15 cellular contexts compared by ENCODE assay signal in genomic region chr6:136696238-136696637, GRCh38.
DNase-seq lines count a peak whose midpoint lies in the region; ATAC-seq and TF ChIP-seq lines count a peak whose summit lies in the region.
"Had no signal": no experiment of that assay in that cellular context is flagged by ENCODE, and none has a peak within 500 bp of the region (broad histone marks: within the 10 kb centered on the region; RNA-seq: fewer than 3 reads in every experiment).

No MANE protein-coding gene starts in this region.

- peak overlapping the region; percentile 9 to 59 for H3K27ac ChIP-seq in breast epithelium
- H3K27ac ChIP-seq in right lobe of liver = peak overlapping the region in 1 of 3 donors; percentile 26
- no peak overlapping the region for H3K27ac ChIP-seq in aorta (ENCODE audit: low read depth in 1 of 2, low read length in 2 of 2)
- no peak overlapping the region for H3K27ac ChIP-seq in gastrocnemius medialis
- H3K27ac ChIP-seq: brain microvascular endothelial cell, WERI-Rb-1 had no signal

- no peaks in the 10 kb centered on the region for H3K27me3 Mint-ChIP-seq in activated naive CD4-positive, alpha-beta T cell treated with anti-CD3 and anti-CD28 coated beads for 36 hours (ENCODE audit: low read depth)
- H3K27me3 Mint-ChIP-seq: naive B cell had no signal

- TF ChIP-seq CTCF in breast epithelium (IDR thresholded peaks at IDR 0.05) = no peak
- no peak for TF ChIP-seq CTCF in right lobe of liver (IDR thresholded peaks at IDR 0.05)
- TF ChIP-seq CTCF in gastrocnemius medialis (IDR thresholded peaks at IDR 0.05 in 4 of 5, conservative IDR thresholded peaks at IDR 0.05 in 1 of 5) = no peak

- CTCF ChIA-PET in activated naive CD4-positive, alpha-beta T cell treated with anti-CD3 and anti-CD28 coated beads for 36 hours (lab: Charles Lee) = interaction anchor here (1.3 kb wide), 1 partner anchor 96 kb away, joined by 7 read pairs; the partner anchor contains the start of gene MAP3K5

- ATAC-seq in left ventricle myocardium superior = peak; percentile 30
- no peak for ATAC-seq in left cardiac atrium
- ATAC-seq in right lobe of liver = peak; percentile 32 to 84 (median 74)
- peak; percentile 79 for ATAC-seq in aorta (ENCODE audit: low FRiP score)
- no peak for ATAC-seq in gastrocnemius medialis

- H3K27ac Mint-ChIP-seq in activated naive CD4-positive, alpha-beta T cell treated with anti-CD3 and anti-CD28 coated beads for 36 hours = no peak overlapping the region
- H3K27ac Mint-ChIP-seq: naive B cell had no signal

- intact Hi-C loops in left ventricle myocardium superior (cut with micrococcal nuclease) (no loop called here), left cardiac atrium (cut with DNase I) (no loop called here), breast epithelium (cut with DNase I; ENCODE audit: low total_unique reads) (no loop called here), right lobe of liver (cut with DNase I) (no loop called here), aorta (cut with DNase I) (no loop called here), gastrocnemius medialis (cut with DNase I; ENCODE audit: low total_unique reads) (no loop called here)
- intact Hi-C loops in activated naive CD4-positive, alpha-beta T cell treated with anti-CD3 and anti-CD28 coated beads for 36 hours (cut with micrococcal nuclease) = no loop called here

- WGBS in right lobe of liver (ENCODE audit: insufficient coverage, low coverage, low lambda C conversion rate, missing lambda C conversion rate) = 60% methylated on average over 2 of the region's 2 CpGs
- 12 to 16% methylated on average over 2 of the region's 2 CpGs for WGBS in aorta, 2 donors

- H3K9me3 ChIP-seq in breast epithelium (no peaks in the 10 kb centered on the region), right lobe of liver (no peaks in the 10 kb centered on the region), aorta (ENCODE audit: control insufficient read depth, low read length) (no peaks in the 10 kb centered on the region), gastrocnemius medialis (no peaks in the 10 kb centered on the region)

- H3K4me1 Mint-ChIP-seq in activated naive CD4-positive, alpha-beta T cell treated with anti-CD3 and anti-CD28 coated beads for 36 hours (ENCODE audit: low read depth) = peaks cover 15% of the 10 kb centered on the region

- TF ChIP-seq POLR2A in breast epithelium (IDR thresholded peaks at IDR 0.05) (no peak), right lobe of liver (IDR thresholded peaks at IDR 0.05) (no peak), gastrocnemius medialis (IDR thresholded peaks at IDR 0.05) (no peak)

- H3K36me3 Mint-ChIP-seq in activated naive CD4-positive, alpha-beta T cell treated with anti-CD3 and anti-CD28 coated beads for 36 hours (ENCODE audit: low read depth) = peaks cover 11% of the 10 kb centered on the region

- in situ Hi-C loops in gastrocnemius medialis (cut with MboI; ENCODE audit: low sequenced_read_pairs in 4 of 4) = no loop called here

- H3K9me3 Mint-ChIP-seq in activated naive CD4-positive, alpha-beta T cell treated with anti-CD3 and anti-CD28 coated beads for 36 hours = no peaks in the 10 kb centered on the region
- H3K9me3 Mint-ChIP-seq: naive B cell had no signal

- H3K27me3 ChIP-seq in breast epithelium = no peaks in the 10 kb centered on the region
- H3K27me3 ChIP-seq in right lobe of liver = no peaks in the 10 kb centered on the region
- no peaks in the 10 kb centered on the region for H3K27me3 ChIP-seq in aorta (ENCODE audit: control insufficient read depth in 1 of 2, insufficient read depth in 2 of 2, low read length in 1 of 2)
- no peaks in the 10 kb centered on the region for H3K27me3 ChIP-seq in gastrocnemius medialis
- H3K27me3 ChIP-seq: brain microvascular endothelial cell had no signal

- H3K4me1 ChIP-seq in breast epithelium (no peaks in the 10 kb centered on the region), right lobe of liver (peaks cover 0 to 15% (median 0%) of the 10 kb centered on the region in 4 donors), aorta (ENCODE audit: control insufficient read depth in 1 of 2, insufficient read depth in 2 of 2, low read length in 2 of 2) (peaks cover 0 to 5% of the 10 kb centered on the region in 2 donors), gastrocnemius medialis (peaks cover 2 to 5% of the 10 kb centered on the region in 2 donors)

- H3K36me3 ChIP-seq in breast epithelium (no peaks in the 10 kb centered on the region), right lobe of liver (no peaks in the 10 kb centered on the region), aorta (ENCODE audit: control insufficient read depth in 1 of 2, insufficient read depth in 2 of 2, low read length in 1 of 2) (no peaks in the 10 kb centered on the region), gastrocnemius medialis (no peaks in the 10 kb centered on the region)
- H3K36me3 ChIP-seq: brain microvascular endothelial cell, WERI-Rb-1 had no signal

- H3K4me3 ChIP-seq in breast epithelium (no peak overlapping the region), right lobe of liver (no peak overlapping the region), aorta (ENCODE audit: low read length in 2 of 2) (no peak overlapping the region), gastrocnemius medialis (no peak overlapping the region)

- no peak overlapping the region for H3K4me3 Mint-ChIP-seq in activated naive CD4-positive, alpha-beta T cell treated with anti-CD3 and anti-CD28 coated beads for 36 hours
- H3K4me3 Mint-ChIP-seq: naive B cell had no signal

- DNase-seq in left ventricle myocardium superior = no peak
- no peak for DNase-seq in left cardiac atrium
- no peak for DNase-seq in breast epithelium (ENCODE audit: low spot score in 2 of 2)
- DNase-seq in right lobe of liver = no peak
- DNase-seq in aorta = no peak
- DNase-seq in stimulated activated CD4-positive, alpha-beta T cell treated with anti-CD3 and anti-CD28 coated beads, Interleukin-4, amount 100 ng/mL, for 24 hours = no peak
- no peak for DNase-seq in activated naive CD4-positive, alpha-beta T cell treated with anti-CD3 and anti-CD28 coated beads for 36 hours
- no peak for DNase-seq in gastrocnemius medialis
- DNase-seq: activated T-cell treated with anti-CD3 and anti-CD28 coated beads for 4 hours, brain microvascular endothelial cell, naive B cell, NCI-H1048, NCI-H526 treated with DMSO at 0.1 percent for 48 hours, SIG-M5, WERI-Rb-1 had no signal

Comparison
In these comparisons a context has a peak if more than half of its experiments do, and no peak if none do; other contexts are left out.
1. ATAC-seq: peak in left ventricle myocardium superior (single experiment), right lobe of liver (4 of 4) and aorta (single experiment); none in left cardiac atrium (0 of 2) and gastrocnemius medialis (0 of 2).
2. H3K27ac ChIP-seq: peak in breast epithelium (2 of 2); none in aorta (0 of 2) and gastrocnemius medialis (0 of 4).